1 cellular context compared by ENCODE assay signal in the genomic region with DNA sequence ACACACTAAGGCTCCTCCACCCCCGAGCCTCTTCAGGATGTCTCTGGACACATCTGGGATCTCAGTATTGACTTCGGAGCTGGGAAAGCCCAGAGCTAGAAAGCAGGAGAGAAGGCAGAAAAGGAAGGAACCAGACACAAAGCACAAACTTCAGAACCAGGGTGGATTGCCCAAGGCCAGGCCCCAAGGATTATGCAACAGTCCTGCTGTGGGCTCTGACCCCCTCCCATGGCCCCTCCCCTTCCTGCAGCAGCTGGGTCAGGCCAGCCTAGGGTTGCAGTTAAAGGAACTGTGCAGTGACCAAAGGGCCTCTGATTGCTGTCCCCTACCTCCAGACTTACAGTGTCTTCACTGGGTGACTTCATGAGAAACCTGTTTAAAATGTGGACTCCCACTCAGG.
TF ChIP-seq lines count a peak whose summit lies in the region.

No MANE protein-coding gene starts in this region.

TF ChIP-seq in HepG2, 621 proteins besides CTCF, POLR2A, EP300 and RAD21 (continued from another document and continues in another):
- TF ChIP-seq ZNF616 (CRISPR knock-in tag; IDR thresholded peaks at IDR 0.05; ENCODE audit: low read depth) (no peak), RAD51 (IDR thresholded peaks at IDR 0.05; ENCODE audit: borderline replicate concordance) (no peak), REXO4 (CRISPR knock-in tag; IDR thresholded peaks at IDR 0.05; ENCODE audit: borderline replicate concordance) (no peak), ZNF75D (CRISPR knock-in tag; IDR thresholded peaks at IDR 0.05; ENCODE audit: borderline replicate concordance) (no peak), NFYB (CRISPR knock-in tag; IDR thresholded peaks at IDR 0.05) (no peak), SMARCC2 (IDR thresholded peaks at IDR 0.05) (no peak), PCBP2 (optimal IDR thresholded peaks at IDR 0.05; ENCODE audit: low read depth, low read length, poor library complexity, severe bottlenecking) (no peak), ZNF7 (CRISPR knock-in tag; IDR thresholded peaks at IDR 0.05) (no peak), PHB2 (IDR thresholded peaks at IDR 0.05; ENCODE audit: partially characterized antibody) (no peak), MAF1 (CRISPR knock-in tag; IDR thresholded peaks at IDR 0.05; ENCODE audit: borderline replicate concordance) (no peak), EHMT2 (IDR thresholded peaks at IDR 0.05; ENCODE audit: borderline replicate concordance, low read depth, low read length) (no peak), NFKB2 (CRISPR knock-in tag; IDR thresholded peaks at IDR 0.05; ENCODE audit: borderline replicate concordance) (no peak), ZNF556 (CRISPR knock-in tag; IDR thresholded peaks at IDR 0.05; ENCODE audit: borderline replicate concordance) (0 out of 2 replicates have a peak, but pooled peaks have one; percentile 49), RBM39 (IDR thresholded peaks at IDR 0.05; ENCODE audit: low read depth, low read length, poor library complexity, severe bottlenecking) (no peak), AHR (CRISPR knock-in tag; IDR thresholded peaks at IDR 0.05) (0 out of 2 replicates have a peak, but pooled peaks have one; percentile 44), ZNF674 (CRISPR knock-in tag; IDR thresholded peaks at IDR 0.05; ENCODE audit: low read depth) (no peak), NKX3-1 (CRISPR knock-in tag; IDR thresholded peaks at IDR 0.05) (no peak), GFI1 (CRISPR knock-in tag; IDR thresholded peaks at IDR 0.05; ENCODE audit: borderline replicate concordance) (no peak), HNRNPL (IDR thresholded peaks at IDR 0.05; ENCODE audit: low read depth, low read length) (no peak), KMT2A (CRISPR knock-in tag; IDR thresholded peaks at IDR 0.05) (no peak), SAP130 (CRISPR knock-in tag; IDR thresholded peaks at IDR 0.05; ENCODE audit: low read depth) (peak; percentile 44; the same call in 1 of the 2 replicates), PHF20 (CRISPR knock-in tag; IDR thresholded peaks at IDR 0.05) (0 out of 2 replicates have a peak, but pooled peaks have one; percentile 24), ZNF230 (CRISPR knock-in tag; IDR thresholded peaks at IDR 0.05) (no peak), CREB1 (IDR thresholded peaks at IDR 0.05) (no peak), CREB1 (CRISPR knock-in tag; IDR thresholded peaks at IDR 0.05) (no peak), ZNF850 (CRISPR knock-in tag; conservative IDR thresholded peaks at IDR 0.05) (no peak), RFX1 (IDR thresholded peaks at IDR 0.05) (no peak)
- TF ChIP-seq, protein P1, sequence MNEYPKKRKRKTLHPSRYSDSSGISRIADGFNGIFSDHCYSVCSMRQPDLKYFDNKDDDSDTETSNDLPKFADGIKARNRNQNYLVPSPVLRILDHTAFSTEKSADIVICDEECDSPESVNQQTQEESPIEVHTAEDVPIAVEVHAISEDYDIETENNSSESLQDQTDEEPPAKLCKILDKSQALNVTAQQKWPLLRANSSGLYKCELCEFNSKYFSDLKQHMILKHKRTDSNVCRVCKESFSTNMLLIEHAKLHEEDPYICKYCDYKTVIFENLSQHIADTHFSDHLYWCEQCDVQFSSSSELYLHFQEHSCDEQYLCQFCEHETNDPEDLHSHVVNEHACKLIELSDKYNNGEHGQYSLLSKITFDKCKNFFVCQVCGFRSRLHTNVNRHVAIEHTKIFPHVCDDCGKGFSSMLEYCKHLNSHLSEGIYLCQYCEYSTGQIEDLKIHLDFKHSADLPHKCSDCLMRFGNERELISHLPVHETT (CRISPR knock-in tag; conservative IDR thresholded peaks at IDR 0.05): no peak; the same call in 1 of the 2 replicates
- TF ChIP-seq, protein P2, sequence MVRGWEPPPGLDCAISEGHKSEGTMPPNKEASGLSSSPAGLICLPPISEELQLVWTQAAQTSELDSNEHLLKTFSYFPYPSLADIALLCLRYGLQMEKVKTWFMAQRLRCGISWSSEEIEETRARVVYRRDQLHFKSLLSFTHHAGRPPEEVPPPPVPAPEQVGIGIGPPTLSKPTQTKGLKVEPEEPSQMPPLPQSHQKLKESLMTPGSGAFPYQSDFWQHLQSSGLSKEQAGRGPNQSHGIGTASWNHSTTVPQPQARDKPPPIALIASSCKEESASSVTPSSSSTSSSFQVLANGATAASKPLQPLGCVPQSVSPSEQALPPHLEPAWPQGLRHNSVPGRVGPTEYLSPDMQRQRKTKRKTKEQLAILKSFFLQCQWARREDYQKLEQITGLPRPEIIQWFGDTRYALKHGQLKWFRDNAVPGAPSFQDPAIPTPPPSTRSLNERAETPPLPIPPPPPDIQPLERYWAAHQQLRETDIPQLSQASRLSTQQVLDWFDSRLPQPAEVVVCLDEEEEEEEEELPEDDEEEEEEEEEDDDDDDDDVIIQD (CRISPR knock-in tag; IDR thresholded peaks at IDR 0.05; ENCODE audit: low read depth): 0 out of 2 replicates have a peak, but pooled peaks have one; percentile 71
- TF ChIP-seq, protein P3, sequence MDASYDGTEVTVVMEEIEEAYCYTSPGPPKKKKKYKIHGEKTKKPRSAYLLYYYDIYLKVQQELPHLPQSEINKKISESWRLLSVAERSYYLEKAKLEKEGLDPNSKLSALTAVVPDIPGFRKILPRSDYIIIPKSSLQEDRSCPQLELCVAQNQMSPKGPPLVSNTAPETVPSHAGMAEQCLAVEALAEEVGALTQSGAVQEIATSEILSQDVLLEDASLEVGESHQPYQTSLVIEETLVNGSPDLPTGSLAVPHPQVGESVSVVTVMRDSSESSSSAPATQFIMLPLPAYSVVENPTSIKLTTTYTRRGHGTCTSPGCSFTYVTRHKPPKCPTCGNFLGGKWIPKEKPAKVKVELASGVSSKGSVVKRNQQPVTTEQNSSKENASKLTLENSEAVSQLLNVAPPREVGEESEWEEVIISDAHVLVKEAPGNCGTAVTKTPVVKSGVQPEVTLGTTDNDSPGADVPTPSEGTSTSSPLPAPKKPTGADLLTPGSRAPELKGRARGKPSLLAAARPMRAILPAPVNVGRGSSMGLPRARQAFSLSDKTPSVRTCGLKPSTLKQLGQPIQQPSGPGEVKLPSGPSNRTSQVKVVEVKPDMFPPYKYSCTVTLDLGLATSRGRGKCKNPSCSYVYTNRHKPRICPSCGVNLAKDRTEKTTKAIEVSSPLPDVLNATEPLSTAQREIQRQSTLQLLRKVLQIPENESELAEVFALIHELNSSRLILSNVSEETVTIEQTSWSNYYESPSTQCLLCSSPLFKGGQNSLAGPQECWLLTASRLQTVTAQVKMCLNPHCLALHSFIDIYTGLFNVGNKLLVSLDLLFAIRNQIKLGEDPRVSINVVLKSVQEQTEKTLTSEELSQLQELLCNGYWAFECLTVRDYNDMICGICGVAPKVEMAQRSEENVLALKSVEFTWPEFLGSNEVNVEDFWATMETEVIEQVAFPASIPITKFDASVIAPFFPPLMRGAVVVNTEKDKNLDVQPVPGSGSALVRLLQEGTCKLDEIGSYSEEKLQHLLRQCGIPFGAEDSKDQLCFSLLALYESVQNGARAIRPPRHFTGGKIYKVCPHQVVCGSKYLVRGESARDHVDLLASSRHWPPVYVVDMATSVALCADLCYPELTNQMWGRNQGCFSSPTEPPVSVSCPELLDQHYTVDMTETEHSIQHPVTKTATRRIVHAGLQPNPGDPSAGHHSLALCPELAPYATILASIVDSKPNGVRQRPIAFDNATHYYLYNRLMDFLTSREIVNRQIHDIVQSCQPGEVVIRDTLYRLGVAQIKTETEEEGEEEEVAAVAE (CRISPR knock-in tag; IDR thresholded peaks at IDR 0.05; ENCODE audit: borderline replicate concordance): no peak
- TF ChIP-seq, protein P4, sequence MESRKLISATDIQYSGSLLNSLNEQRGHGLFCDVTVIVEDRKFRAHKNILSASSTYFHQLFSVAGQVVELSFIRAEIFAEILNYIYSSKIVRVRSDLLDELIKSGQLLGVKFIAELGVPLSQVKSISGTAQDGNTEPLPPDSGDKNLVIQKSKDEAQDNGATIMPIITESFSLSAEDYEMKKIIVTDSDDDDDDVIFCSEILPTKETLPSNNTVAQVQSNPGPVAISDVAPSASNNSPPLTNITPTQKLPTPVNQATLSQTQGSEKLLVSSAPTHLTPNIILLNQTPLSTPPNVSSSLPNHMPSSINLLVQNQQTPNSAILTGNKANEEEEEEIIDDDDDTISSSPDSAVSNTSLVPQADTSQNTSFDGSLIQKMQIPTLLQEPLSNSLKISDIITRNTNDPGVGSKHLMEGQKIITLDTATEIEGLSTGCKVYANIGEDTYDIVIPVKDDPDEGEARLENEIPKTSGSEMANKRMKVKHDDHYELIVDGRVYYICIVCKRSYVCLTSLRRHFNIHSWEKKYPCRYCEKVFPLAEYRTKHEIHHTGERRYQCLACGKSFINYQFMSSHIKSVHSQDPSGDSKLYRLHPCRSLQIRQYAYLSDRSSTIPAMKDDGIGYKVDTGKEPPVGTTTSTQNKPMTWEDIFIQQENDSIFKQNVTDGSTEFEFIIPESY (CRISPR knock-in tag; IDR thresholded peaks at IDR 0.05): no peak
- TF ChIP-seq, protein P5, sequence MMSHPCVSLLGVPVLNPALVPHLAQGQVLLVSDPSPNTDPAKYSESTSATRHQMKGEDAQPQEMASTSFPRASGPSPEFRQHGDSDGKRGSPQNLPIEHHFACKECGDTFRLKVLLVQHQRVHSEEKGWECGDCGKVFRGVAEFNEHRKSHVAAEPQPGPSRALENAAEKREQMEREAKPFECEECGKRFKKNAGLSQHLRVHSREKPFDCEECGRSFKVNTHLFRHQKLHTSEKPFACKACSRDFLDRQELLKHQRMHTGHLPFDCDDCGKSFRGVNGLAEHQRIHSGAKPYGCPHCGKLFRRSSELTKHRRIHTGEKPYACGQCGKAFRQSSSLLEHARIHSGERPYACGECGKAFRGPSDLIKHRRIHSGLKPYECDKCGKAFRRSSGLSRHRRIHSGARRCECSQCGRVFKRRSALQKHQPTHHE (CRISPR knock-in tag; IDR thresholded peaks at IDR 0.05; ENCODE audit: borderline replicate concordance): no peak
- TF ChIP-seq, protein P6, sequence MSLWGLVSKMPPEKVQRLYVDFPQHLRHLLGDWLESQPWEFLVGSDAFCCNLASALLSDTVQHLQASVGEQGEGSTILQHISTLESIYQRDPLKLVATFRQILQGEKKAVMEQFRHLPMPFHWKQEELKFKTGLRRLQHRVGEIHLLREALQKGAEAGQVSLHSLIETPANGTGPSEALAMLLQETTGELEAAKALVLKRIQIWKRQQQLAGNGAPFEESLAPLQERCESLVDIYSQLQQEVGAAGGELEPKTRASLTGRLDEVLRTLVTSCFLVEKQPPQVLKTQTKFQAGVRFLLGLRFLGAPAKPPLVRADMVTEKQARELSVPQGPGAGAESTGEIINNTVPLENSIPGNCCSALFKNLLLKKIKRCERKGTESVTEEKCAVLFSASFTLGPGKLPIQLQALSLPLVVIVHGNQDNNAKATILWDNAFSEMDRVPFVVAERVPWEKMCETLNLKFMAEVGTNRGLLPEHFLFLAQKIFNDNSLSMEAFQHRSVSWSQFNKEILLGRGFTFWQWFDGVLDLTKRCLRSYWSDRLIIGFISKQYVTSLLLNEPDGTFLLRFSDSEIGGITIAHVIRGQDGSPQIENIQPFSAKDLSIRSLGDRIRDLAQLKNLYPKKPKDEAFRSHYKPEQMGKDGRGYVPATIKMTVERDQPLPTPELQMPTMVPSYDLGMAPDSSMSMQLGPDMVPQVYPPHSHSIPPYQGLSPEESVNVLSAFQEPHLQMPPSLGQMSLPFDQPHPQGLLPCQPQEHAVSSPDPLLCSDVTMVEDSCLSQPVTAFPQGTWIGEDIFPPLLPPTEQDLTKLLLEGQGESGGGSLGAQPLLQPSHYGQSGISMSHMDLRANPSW (CRISPR knock-in tag; IDR thresholded peaks at IDR 0.05; ENCODE audit: borderline replicate concordance): no peak
- TF ChIP-seq, protein P7, sequence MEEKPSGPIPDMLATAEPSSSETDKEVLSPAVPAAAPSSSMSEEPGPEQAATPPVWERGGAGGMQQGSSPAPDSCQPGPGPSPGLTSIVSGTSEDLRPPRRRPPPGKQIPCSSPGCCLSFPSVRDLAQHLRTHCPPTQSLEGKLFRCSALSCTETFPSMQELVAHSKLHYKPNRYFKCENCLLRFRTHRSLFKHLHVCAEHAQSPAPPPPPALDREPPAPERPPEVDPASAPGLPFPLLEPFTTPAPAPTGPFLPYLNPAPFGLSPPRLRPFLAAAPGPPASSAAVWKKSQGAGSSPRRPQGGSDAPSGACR (CRISPR knock-in tag; IDR thresholded peaks at IDR 0.05): no peak
- TF ChIP-seq, protein P8, sequence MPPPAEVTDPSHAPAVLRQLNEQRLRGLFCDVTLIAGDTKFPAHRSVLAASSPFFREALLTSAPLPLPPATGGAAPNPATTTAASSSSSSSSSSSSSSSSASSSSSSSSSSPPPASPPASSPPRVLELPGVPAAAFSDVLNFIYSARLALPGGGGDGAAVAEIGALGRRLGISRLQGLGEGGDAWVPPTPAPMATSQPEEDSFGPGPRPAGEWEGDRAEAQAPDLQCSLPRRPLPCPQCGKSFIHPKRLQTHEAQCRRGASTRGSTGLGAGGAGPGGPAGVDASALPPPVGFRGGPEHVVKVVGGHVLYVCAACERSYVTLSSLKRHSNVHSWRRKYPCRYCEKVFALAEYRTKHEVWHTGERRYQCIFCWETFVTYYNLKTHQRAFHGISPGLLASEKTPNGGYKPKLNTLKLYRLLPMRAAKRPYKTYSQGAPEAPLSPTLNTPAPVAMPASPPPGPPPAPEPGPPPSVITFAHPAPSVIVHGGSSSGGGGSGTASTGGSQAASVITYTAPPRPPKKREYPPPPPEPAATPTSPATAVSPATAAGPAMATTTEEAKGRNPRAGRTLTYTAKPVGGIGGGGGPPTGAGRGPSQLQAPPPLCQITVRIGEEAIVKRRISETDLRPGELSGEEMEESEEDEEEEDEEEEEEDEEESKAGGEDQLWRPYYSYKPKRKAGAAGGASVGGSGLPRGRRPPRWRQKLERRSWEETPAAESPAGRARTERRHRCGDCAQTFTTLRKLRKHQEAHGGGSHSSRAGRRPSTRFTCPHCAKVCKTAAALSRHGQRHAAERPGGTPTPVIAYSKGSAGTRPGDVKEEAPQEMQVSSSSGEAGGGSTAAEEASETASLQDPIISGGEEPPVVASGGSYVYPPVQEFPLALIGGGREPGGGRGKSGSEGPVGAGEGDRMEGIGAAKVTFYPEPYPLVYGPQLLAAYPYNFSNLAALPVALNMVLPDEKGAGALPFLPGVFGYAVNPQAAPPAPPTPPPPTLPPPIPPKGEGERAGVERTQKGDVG (CRISPR knock-in tag; IDR thresholded peaks at IDR 0.05; ENCODE audit: borderline replicate concordance): no peak
- TF ChIP-seq, protein P9, sequence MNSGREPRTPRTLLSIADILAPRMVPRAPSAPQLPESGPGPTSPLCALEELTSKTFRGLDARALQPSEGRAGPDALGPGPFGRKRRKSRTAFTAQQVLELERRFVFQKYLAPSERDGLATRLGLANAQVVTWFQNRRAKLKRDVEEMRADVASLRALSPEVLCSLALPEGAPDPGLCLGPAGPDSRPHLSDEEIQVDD (CRISPR knock-in tag; IDR thresholded peaks at IDR 0.05; ENCODE audit: borderline replicate concordance): no peak
- TF ChIP-seq, protein P10, sequence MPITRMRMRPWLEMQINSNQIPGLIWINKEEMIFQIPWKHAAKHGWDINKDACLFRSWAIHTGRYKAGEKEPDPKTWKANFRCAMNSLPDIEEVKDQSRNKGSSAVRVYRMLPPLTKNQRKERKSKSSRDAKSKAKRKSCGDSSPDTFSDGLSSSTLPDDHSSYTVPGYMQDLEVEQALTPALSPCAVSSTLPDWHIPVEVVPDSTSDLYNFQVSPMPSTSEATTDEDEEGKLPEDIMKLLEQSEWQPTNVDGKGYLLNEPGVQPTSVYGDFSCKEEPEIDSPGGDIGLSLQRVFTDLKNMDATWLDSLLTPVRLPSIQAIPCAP (CRISPR knock-in tag; IDR thresholded peaks at IDR 0.05; ENCODE audit: low read depth): no peak
- TF ChIP-seq, protein P11, sequence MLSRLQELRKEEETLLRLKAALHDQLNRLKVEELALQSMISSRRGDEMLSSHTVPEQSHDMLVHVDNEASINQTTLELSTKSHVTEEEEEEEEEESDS (CRISPR knock-in tag; IDR thresholded peaks at IDR 0.05; ENCODE audit: borderline replicate concordance): no peak
